Comparison of ENCODE assay signal across 11 cellular contexts in the genomic region with DNA sequence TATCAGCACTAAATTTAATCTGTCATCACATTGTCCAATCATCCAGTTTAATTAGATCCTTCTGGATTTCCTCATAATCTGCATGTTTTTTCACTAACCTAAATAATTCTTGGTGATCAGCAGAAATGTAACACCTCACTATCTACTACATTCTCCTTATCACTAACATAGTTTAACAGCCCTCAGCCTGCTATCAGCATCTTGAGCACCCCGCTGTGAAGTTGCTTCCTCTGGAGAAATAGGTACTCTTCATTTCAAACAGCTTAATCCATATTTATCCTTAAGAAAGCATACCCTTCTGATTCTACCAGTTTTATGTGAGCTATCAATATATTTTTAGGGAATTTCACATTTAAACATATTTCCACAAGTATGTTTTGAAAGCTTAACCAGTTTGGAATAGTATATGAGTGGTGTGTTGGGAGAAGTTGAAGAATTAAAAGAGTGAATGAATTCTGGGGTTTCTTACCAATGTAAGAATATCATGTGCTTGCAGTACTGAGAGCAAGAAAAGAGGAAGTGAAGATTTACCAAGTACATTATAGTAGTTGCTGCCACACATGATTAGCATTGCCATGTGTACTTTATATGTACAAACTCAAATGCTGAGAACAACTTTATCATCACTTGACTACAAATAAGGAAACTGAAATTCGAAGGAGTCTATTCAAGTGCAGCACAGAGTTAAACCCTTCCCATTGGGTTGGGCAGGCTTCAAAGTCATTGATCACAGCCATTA.
DNase-seq lines count a peak whose midpoint lies in the region; ATAC-seq lines count a peak whose summit lies in the region.
"Had no signal": no experiment of that assay in that cellular context is flagged by ENCODE, and none has a peak within 500 bp of the region (broad histone marks: within the 10 kb centered on the region; RNA-seq: fewer than 3 reads in every experiment).

No MANE protein-coding gene starts in this region.

- H3K36me3 Mint-ChIP-seq in memory B cell, result no peaks in the 10 kb centered on the region
- no peaks in the 10 kb centered on the region for H3K36me3 Mint-ChIP-seq in activated CD4-positive, alpha-beta T cell treated with anti-CD3 and anti-CD28 coated beads, Interleukin-2, amount 10 ng/mL, durations not matched to agents 24 days and 14 days (ENCODE audit: low read depth)

- peaks cover 2% of the 10 kb centered on the region for H3K9me3 Mint-ChIP-seq in memory B cell
- no peaks in the 10 kb centered on the region for H3K9me3 Mint-ChIP-seq in activated CD4-positive, alpha-beta T cell treated with anti-CD3 and anti-CD28 coated beads, Interleukin-2, amount 10 ng/mL, durations not matched to agents 24 days and 14 days

- intact Hi-C loops in activated CD4-positive, alpha-beta T cell treated with anti-CD3 and anti-CD28 coated beads, Interleukin-2, amount 10 ng/mL, durations not matched to agents 24 days and 14 days (cut with micrococcal nuclease), result no loop called here

- peak; percentile 1 for DNase-seq in GM19238 (ENCODE audit: insufficient read length, low spot score)
- DNase-seq in memory B cell (ENCODE audit: low spot score in 2 of 2), result peak in 1 of 2 donors; percentile 24
- DNase-seq in stimulated activated CD4-positive, alpha-beta T cell treated with anti-CD3 and anti-CD28 coated beads, Interleukin-4, amount 100 ng/mL, for 24 hours, result no peak
- DNase-seq in NCI-H2029 (lab: John Stamatoyannopoulos, UW), result no peak
- DNase-seq in activated CD4-positive, alpha-beta T cell treated with anti-CD3 and anti-CD28 coated beads, Interleukin-2, amount 10 ng/mL, durations not matched to agents 24 days and 14 days, result no peak
- no peak for DNase-seq in NCI-H1417 treated with DMSO at 0.1 percent for 48 hours (lab: John Stamatoyannopoulos, UW)
- DNase-seq: EL, foreskin melanocyte, NCI-H69 had no signal

- peak overlapping the region; percentile 7 for H3K27ac Mint-ChIP-seq in memory B cell
- H3K27ac Mint-ChIP-seq in activated CD4-positive, alpha-beta T cell treated with anti-CD3 and anti-CD28 coated beads, Interleukin-2, amount 10 ng/mL, durations not matched to agents 24 days and 14 days, result no peak overlapping the region

- no peaks in the 10 kb centered on the region for H3K27me3 Mint-ChIP-seq in memory B cell
- no peaks in the 10 kb centered on the region for H3K27me3 Mint-ChIP-seq in activated CD4-positive, alpha-beta T cell treated with anti-CD3 and anti-CD28 coated beads, Interleukin-2, amount 10 ng/mL, durations not matched to agents 24 days and 14 days

- ATAC-seq in HG02759 (IDR thresholded peaks at IDR 0.05; ENCODE audit: unreplicated experiment) (peak; percentile 100), HG03571 (IDR thresholded peaks at IDR 0.05; ENCODE audit: unreplicated experiment) (peak; percentile 100), memory B cell (ENCODE audit: low read depth) (peak; percentile 99)

- H3K4me1 Mint-ChIP-seq in memory B cell, result peaks cover 10% of the 10 kb centered on the region
- H3K4me1 Mint-ChIP-seq in activated CD4-positive, alpha-beta T cell treated with anti-CD3 and anti-CD28 coated beads, Interleukin-2, amount 10 ng/mL, durations not matched to agents 24 days and 14 days, result no peaks in the 10 kb centered on the region

- no peak overlapping the region for H3K4me3 Mint-ChIP-seq in memory B cell
- H3K4me3 Mint-ChIP-seq in activated CD4-positive, alpha-beta T cell treated with anti-CD3 and anti-CD28 coated beads, Interleukin-2, amount 10 ng/mL, durations not matched to agents 24 days and 14 days, result no peak overlapping the region
